In genomic region chr1:47871799-47872353, GRCh38 we compare ENCODE assay signal across 1 cellular context.
A peak's percentile ranks its signal among the peaks of the same experiment; 100 is the strongest.
TF ChIP-seq lines count a peak whose summit lies in the region.

No MANE protein-coding gene starts in this region.

TF ChIP-seq in HepG2, 621 proteins besides CTCF, POLR2A, EP300 and RAD21 (continued from another document and continues in another):
- TF ChIP-seq, protein P1, sequence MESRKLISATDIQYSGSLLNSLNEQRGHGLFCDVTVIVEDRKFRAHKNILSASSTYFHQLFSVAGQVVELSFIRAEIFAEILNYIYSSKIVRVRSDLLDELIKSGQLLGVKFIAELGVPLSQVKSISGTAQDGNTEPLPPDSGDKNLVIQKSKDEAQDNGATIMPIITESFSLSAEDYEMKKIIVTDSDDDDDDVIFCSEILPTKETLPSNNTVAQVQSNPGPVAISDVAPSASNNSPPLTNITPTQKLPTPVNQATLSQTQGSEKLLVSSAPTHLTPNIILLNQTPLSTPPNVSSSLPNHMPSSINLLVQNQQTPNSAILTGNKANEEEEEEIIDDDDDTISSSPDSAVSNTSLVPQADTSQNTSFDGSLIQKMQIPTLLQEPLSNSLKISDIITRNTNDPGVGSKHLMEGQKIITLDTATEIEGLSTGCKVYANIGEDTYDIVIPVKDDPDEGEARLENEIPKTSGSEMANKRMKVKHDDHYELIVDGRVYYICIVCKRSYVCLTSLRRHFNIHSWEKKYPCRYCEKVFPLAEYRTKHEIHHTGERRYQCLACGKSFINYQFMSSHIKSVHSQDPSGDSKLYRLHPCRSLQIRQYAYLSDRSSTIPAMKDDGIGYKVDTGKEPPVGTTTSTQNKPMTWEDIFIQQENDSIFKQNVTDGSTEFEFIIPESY (CRISPR knock-in tag; IDR thresholded peaks at IDR 0.05): no peak
- TF ChIP-seq RAD51 (IDR thresholded peaks at IDR 0.05; ENCODE audit: borderline replicate concordance) (no peak), ARID3A (IDR thresholded peaks at IDR 0.05; ENCODE audit: low read depth, low read length) (no peak), ZNF598 (CRISPR knock-in tag; IDR thresholded peaks at IDR 0.05; ENCODE audit: borderline replicate concordance) (no peak), TBL1XR1 (IDR thresholded peaks at IDR 0.05; ENCODE audit: borderline replicate concordance, low read length, partially characterized antibody) (no peak), KAT8 (CRISPR knock-in tag; IDR thresholded peaks at IDR 0.05) (no peak), TRAFD1 (CRISPR knock-in tag; IDR thresholded peaks at IDR 0.05; ENCODE audit: borderline replicate concordance) (no peak), MTERF4 (CRISPR knock-in tag; IDR thresholded peaks at IDR 0.05) (no peak), KMT2A (CRISPR knock-in tag; IDR thresholded peaks at IDR 0.05) (no peak), TCF12 (IDR thresholded peaks at IDR 0.05) (no peak), TCF12 (CRISPR knock-in tag; IDR thresholded peaks at IDR 0.05) (no peak), ZNF816 (CRISPR knock-in tag; IDR thresholded peaks at IDR 0.05; ENCODE audit: borderline replicate concordance) (no peak), TERF1 (CRISPR knock-in tag; IDR thresholded peaks at IDR 0.05) (no peak), STAT5B (CRISPR knock-in tag; IDR thresholded peaks at IDR 0.05) (no peak), GTF2F1 (IDR thresholded peaks at IDR 0.05; ENCODE audit: low read length) (no peak), ZFX (CRISPR knock-in tag; IDR thresholded peaks at IDR 0.05; ENCODE audit: low read depth) (no peak), POGZ (CRISPR knock-in tag; IDR thresholded peaks at IDR 0.05) (no peak), SOX13 (IDR thresholded peaks at IDR 0.05) (no peak), SOX13 (CRISPR knock-in tag; conservative IDR thresholded peaks at IDR 0.05 in 1 of 2, IDR thresholded peaks at IDR 0.05 in 1 of 2) (no peak; a peak in 1 of 4 replicates), ZNF407 (CRISPR knock-in tag; IDR thresholded peaks at IDR 0.05; ENCODE audit: not compliant biosample characterization) (no peak), KLF12 (CRISPR knock-in tag; IDR thresholded peaks at IDR 0.05; ENCODE audit: borderline replicate concordance) (no peak), ZBTB7A (CRISPR knock-in tag; IDR thresholded peaks at IDR 0.05) (0 out of 2 replicates have a peak, but pooled peaks have one; percentile 41), SAP130 (CRISPR knock-in tag; IDR thresholded peaks at IDR 0.05; ENCODE audit: low read depth) (no peak), ZNF337 (CRISPR knock-in tag; IDR thresholded peaks at IDR 0.05; ENCODE audit: borderline replicate concordance, low read depth) (no peak), ZNF160 (CRISPR knock-in tag; IDR thresholded peaks at IDR 0.05) (no peak), ZNF121 (CRISPR knock-in tag; IDR thresholded peaks at IDR 0.05) (no peak), MATR3 (CRISPR knock-in tag; IDR thresholded peaks at IDR 0.05) (no peak)
- TF ChIP-seq, protein P2, sequence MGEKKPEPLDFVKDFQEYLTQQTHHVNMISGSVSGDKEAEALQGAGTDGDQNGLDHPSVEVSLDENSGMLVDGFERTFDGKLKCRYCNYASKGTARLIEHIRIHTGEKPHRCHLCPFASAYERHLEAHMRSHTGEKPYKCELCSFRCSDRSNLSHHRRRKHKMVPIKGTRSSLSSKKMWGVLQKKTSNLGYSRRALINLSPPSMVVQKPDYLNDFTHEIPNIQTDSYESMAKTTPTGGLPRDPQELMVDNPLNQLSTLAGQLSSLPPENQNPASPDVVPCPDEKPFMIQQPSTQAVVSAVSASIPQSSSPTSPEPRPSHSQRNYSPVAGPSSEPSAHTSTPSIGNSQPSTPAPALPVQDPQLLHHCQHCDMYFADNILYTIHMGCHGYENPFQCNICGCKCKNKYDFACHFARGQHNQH (CRISPR knock-in tag; IDR thresholded peaks at IDR 0.05): peak; percentile 58; the same call in 1 of the 2 replicates
- TF ChIP-seq, protein P3, sequence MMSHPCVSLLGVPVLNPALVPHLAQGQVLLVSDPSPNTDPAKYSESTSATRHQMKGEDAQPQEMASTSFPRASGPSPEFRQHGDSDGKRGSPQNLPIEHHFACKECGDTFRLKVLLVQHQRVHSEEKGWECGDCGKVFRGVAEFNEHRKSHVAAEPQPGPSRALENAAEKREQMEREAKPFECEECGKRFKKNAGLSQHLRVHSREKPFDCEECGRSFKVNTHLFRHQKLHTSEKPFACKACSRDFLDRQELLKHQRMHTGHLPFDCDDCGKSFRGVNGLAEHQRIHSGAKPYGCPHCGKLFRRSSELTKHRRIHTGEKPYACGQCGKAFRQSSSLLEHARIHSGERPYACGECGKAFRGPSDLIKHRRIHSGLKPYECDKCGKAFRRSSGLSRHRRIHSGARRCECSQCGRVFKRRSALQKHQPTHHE (CRISPR knock-in tag; IDR thresholded peaks at IDR 0.05; ENCODE audit: borderline replicate concordance): no peak
- TF ChIP-seq, protein P4, sequence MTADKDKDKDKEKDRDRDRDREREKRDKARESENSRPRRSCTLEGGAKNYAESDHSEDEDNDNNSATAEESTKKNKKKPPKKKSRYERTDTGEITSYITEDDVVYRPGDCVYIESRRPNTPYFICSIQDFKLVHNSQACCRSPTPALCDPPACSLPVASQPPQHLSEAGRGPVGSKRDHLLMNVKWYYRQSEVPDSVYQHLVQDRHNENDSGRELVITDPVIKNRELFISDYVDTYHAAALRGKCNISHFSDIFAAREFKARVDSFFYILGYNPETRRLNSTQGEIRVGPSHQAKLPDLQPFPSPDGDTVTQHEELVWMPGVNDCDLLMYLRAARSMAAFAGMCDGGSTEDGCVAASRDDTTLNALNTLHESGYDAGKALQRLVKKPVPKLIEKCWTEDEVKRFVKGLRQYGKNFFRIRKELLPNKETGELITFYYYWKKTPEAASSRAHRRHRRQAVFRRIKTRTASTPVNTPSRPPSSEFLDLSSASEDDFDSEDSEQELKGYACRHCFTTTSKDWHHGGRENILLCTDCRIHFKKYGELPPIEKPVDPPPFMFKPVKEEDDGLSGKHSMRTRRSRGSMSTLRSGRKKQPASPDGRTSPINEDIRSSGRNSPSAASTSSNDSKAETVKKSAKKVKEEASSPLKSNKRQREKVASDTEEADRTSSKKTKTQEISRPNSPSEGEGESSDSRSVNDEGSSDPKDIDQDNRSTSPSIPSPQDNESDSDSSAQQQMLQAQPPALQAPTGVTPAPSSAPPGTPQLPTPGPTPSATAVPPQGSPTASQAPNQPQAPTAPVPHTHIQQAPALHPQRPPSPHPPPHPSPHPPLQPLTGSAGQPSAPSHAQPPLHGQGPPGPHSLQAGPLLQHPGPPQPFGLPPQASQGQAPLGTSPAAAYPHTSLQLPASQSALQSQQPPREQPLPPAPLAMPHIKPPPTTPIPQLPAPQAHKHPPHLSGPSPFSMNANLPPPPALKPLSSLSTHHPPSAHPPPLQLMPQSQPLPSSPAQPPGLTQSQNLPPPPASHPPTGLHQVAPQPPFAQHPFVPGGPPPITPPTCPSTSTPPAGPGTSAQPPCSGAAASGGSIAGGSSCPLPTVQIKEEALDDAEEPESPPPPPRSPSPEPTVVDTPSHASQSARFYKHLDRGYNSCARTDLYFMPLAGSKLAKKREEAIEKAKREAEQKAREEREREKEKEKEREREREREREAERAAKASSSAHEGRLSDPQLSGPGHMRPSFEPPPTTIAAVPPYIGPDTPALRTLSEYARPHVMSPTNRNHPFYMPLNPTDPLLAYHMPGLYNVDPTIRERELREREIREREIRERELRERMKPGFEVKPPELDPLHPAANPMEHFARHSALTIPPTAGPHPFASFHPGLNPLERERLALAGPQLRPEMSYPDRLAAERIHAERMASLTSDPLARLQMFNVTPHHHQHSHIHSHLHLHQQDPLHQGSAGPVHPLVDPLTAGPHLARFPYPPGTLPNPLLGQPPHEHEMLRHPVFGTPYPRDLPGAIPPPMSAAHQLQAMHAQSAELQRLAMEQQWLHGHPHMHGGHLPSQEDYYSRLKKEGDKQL (CRISPR knock-in tag; IDR thresholded peaks at IDR 0.05; ENCODE audit: low read depth): no peak
- TF ChIP-seq, protein P5, sequence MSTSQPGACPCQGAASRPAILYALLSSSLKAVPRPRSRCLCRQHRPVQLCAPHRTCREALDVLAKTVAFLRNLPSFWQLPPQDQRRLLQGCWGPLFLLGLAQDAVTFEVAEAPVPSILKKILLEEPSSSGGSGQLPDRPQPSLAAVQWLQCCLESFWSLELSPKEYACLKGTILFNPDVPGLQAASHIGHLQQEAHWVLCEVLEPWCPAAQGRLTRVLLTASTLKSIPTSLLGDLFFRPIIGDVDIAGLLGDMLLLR (CRISPR knock-in tag; IDR thresholded peaks at IDR 0.05): no peak
